ENCODE assay signal across 8 cellular contexts in the genomic region with DNA sequence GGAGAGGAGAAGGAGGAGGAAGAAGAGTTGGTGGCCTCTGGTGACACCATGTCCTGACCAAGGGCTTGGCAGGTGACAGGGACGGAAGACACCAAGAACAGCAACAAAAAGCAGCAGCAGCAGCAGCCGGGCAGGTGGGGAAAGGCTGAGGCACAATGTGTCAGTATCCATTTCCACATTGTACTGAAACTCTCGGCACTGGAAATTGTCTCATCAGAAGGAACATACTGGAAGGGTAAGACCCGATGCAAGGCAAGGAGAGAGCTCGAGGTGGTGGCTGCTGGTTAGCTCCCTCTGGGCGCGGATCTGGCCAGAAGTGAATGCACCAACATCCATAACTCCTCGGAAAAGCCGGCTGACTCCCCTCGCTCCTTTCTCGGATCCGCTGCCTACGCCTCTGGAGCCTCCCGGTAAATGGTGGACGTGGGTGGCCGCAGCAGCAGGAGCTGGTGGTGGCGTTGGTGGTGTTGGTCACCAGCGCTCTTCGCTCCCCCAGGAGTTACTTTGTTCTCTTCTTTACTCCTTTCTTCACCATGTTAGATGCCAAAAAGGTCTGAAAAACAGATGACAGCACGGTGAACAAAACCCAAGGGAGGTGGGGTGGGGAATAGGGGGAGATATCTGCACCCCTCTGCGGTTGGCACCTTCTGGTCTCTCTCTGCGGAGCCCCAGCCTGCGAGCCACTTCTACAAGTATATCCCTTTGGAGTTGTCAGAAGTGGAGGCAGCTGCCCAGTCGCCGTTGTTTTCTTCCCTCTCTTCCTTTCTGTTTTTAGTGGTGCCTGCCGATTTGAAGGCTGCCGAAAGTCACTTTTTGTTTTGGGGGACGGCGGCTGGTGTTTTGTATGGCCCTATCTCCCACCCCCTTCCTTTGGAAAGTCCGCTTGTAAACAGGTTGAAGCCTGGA. TPM values are rescaled to one million over a fixed set of nuclear protein-coding genes. Genes with fewer than 3 reads are reported as not detected.
A peak's percentile ranks its signal among the peaks of the same experiment; 100 is the strongest.
DNase-seq lines count a peak whose midpoint lies in the region; ATAC-seq and TF ChIP-seq lines count a peak whose summit lies in the region.

No MANE protein-coding gene starts in this region.

- peak overlapping the region; percentile 26 for H3K27ac ChIP-seq in left ventricle myocardium inferior (replicated peaks)
- H3K27ac ChIP-seq in psoas muscle: no peak overlapping the region
- no peak overlapping the region for H3K27ac ChIP-seq in Karpas-422 (ENCODE audit: low read length)

- no peak overlapping the region for H3K4me2 ChIP-seq in Karpas-422 (ENCODE audit: low read depth, low read length, poor library complexity, severe bottlenecking)

- no peak overlapping the region for H3K4me3 Mint-ChIP-seq in activated CD4-positive, alpha-beta T cell treated with anti-CD3 and anti-CD28 coated beads, Interleukin-2, amount 10 ng/mL, durations not matched to agents 7 days and 5 days

- no peaks in the 10 kb centered on the region for H3K9me3 Mint-ChIP-seq in activated CD4-positive, alpha-beta T cell treated with anti-CD3 and anti-CD28 coated beads, Interleukin-2, amount 10 ng/mL, durations not matched to agents 7 days and 5 days

- H3K4me1 Mint-ChIP-seq in activated CD4-positive, alpha-beta T cell treated with anti-CD3 and anti-CD28 coated beads, Interleukin-2, amount 10 ng/mL, durations not matched to agents 7 days and 5 days: peaks cover 2% of the 10 kb centered on the region

- no peak overlapping the region for H2AFZ ChIP-seq in Karpas-422 (ENCODE audit: low read length)

- 1 to 2% (median 1%) methylated on average over 30 of the region's 30 CpGs for whole genome bisulfite sequencing in psoas muscle, 3 donors

- no peaks in the 10 kb centered on the region for H3K36me3 Mint-ChIP-seq in activated CD4-positive, alpha-beta T cell treated with anti-CD3 and anti-CD28 coated beads, Interleukin-2, amount 10 ng/mL, durations not matched to agents 7 days and 5 days (ENCODE audit: low read depth)

- H3K36me3 ChIP-seq in left ventricle myocardium inferior: no peaks in the 10 kb centered on the region
- H3K36me3 ChIP-seq in psoas muscle (ENCODE audit: insufficient read depth in 1 of 2, low read depth in 1 of 2): no peaks in the 10 kb centered on the region
- H3K36me3 ChIP-seq in Karpas-422 (ENCODE audit: insufficient read depth, low read length): no peaks in the 10 kb centered on the region

- H3K4me1 ChIP-seq in left ventricle myocardium inferior: peaks cover 24% of the 10 kb centered on the region
- H3K4me1 ChIP-seq in psoas muscle: peaks cover 5% of the 10 kb centered on the region
- no peaks in the 10 kb centered on the region for H3K4me1 ChIP-seq in Karpas-422 (ENCODE audit: low read length)

- H3K79me2 ChIP-seq in Karpas-422 (ENCODE audit: low read length): no peaks in the 10 kb centered on the region

- H3K9me2 ChIP-seq in Karpas-422 (replicated peaks; ENCODE audit: insufficient read depth, low read length): no peaks in the 10 kb centered on the region

- intact Hi-C loops in left ventricle myocardium inferior (cut with micrococcal nuclease) (no loop called here), psoas muscle (cut with DNase I) (no loop called here)

- no peak for TF ChIP-seq CTCF in left ventricle myocardium inferior (IDR thresholded peaks at IDR 0.05; ENCODE audit: borderline replicate concordance)
- no peak for TF ChIP-seq CTCF in psoas muscle (IDR thresholded peaks at IDR 0.05)

- H3K27me3 Mint-ChIP-seq in activated CD4-positive, alpha-beta T cell treated with anti-CD3 and anti-CD28 coated beads, Interleukin-2, amount 10 ng/mL, durations not matched to agents 7 days and 5 days: peaks cover 46% of the 10 kb centered on the region

- POLR2A ChIA-PET in activated CD4-positive, alpha-beta T cell treated with anti-CD3 and anti-CD28 coated beads, Interleukin-2, amount 10 ng/mL, durations not matched to agents 7 days and 5 days (lab: Charles Lee): no interaction called here

- H3K4me3 ChIP-seq in left ventricle myocardium inferior (peak overlapping the region; percentile 64), psoas muscle (peak overlapping the region; percentile 67), Karpas-422 (ENCODE audit: low read length) (no peak overlapping the region)

- H3K9ac ChIP-seq in Karpas-422 (ENCODE audit: low read length): no peak overlapping the region

- H3K9me3 ChIP-seq in left ventricle myocardium inferior (replicated peaks): no peaks in the 10 kb centered on the region
- H3K9me3 ChIP-seq in psoas muscle: no peaks in the 10 kb centered on the region
- H3K9me3 ChIP-seq in Karpas-422 (ENCODE audit: low read length): no peaks in the 10 kb centered on the region

- CTCF ChIA-PET in activated CD4-positive, alpha-beta T cell treated with anti-CD3 and anti-CD28 coated beads, Interleukin-2, amount 10 ng/mL, durations not matched to agents 7 days and 5 days (lab: Charles Lee): no interaction called here

- ATAC-seq in SK-N-SH treated with all-trans-retinoic acid at 6 μM for 48 hours: peak; percentile 66
- peak in 3 of 4 donors; percentile 35 to 63 (median 40) for ATAC-seq in psoas muscle
- no peak for ATAC-seq in GM19397 (IDR thresholded peaks at IDR 0.05; ENCODE audit: unreplicated experiment)

- no peak overlapping the region for H3K27ac Mint-ChIP-seq in activated CD4-positive, alpha-beta T cell treated with anti-CD3 and anti-CD28 coated beads, Interleukin-2, amount 10 ng/mL, durations not matched to agents 7 days and 5 days

- H4K20me1 ChIP-seq in Karpas-422 (ENCODE audit: insufficient read depth, low read depth, low read length): no peaks in the 10 kb centered on the region

- DNase-seq in DMS53 treated with DMSO at 0.1 percent for 48 hours (lab: John Stamatoyannopoulos, UW; ENCODE audit: unreplicated experiment): peak; percentile 18
- DNase-seq in left ventricle myocardium inferior: peak; percentile 14
- DNase-seq in psoas muscle: peak; percentile 12 to 44
- no peak for DNase-seq in Karpas-422
- no peak for DNase-seq in stimulated activated naive CD4-positive, alpha-beta T cell (lab: John Stamatoyannopoulos, UW)
- DNase-seq in activated CD4-positive, alpha-beta T cell treated with anti-CD3 and anti-CD28 coated beads, Interleukin-2, amount 10 ng/mL, durations not matched to agents 7 days and 5 days: no peak

- peaks cover 59% of the 10 kb centered on the region for H3K27me3 ChIP-seq in left ventricle myocardium inferior (ENCODE audit: low read depth)
- peaks cover 0 to 29% (median 3%) of the 10 kb centered on the region in 3 donors for H3K27me3 ChIP-seq in psoas muscle (ENCODE audit: insufficient read depth in 3 of 3, low read length in 2 of 3)
- no peaks in the 10 kb centered on the region for H3K27me3 ChIP-seq in Karpas-422 (ENCODE audit: low read length)

TF ChIP-seq in SK-N-SH treated with all-trans-retinoic acid at 6 μM for 48 hours, 23 proteins besides CTCF, POLR2A, EP300 and RAD21:
- TF ChIP-seq ZNF565 (CRISPR knock-in tag; conservative IDR thresholded peaks at IDR 0.05; ENCODE audit: low read depth) (no peak), TOX (CRISPR knock-in tag; IDR thresholded peaks at IDR 0.05; ENCODE audit: borderline replicate concordance) (no peak), ARNTL (CRISPR knock-in tag; IDR thresholded peaks at IDR 0.05; ENCODE audit: borderline replicate concordance, low read depth) (no peak), BACH2 (CRISPR knock-in tag; IDR thresholded peaks at IDR 0.05; ENCODE audit: borderline replicate concordance) (no peak), RARB (CRISPR knock-in tag; IDR thresholded peaks at IDR 0.05) (no peak), ZFP30 (CRISPR knock-in tag; IDR thresholded peaks at IDR 0.05) (no peak)
- TF ChIP-seq, protein P1, sequence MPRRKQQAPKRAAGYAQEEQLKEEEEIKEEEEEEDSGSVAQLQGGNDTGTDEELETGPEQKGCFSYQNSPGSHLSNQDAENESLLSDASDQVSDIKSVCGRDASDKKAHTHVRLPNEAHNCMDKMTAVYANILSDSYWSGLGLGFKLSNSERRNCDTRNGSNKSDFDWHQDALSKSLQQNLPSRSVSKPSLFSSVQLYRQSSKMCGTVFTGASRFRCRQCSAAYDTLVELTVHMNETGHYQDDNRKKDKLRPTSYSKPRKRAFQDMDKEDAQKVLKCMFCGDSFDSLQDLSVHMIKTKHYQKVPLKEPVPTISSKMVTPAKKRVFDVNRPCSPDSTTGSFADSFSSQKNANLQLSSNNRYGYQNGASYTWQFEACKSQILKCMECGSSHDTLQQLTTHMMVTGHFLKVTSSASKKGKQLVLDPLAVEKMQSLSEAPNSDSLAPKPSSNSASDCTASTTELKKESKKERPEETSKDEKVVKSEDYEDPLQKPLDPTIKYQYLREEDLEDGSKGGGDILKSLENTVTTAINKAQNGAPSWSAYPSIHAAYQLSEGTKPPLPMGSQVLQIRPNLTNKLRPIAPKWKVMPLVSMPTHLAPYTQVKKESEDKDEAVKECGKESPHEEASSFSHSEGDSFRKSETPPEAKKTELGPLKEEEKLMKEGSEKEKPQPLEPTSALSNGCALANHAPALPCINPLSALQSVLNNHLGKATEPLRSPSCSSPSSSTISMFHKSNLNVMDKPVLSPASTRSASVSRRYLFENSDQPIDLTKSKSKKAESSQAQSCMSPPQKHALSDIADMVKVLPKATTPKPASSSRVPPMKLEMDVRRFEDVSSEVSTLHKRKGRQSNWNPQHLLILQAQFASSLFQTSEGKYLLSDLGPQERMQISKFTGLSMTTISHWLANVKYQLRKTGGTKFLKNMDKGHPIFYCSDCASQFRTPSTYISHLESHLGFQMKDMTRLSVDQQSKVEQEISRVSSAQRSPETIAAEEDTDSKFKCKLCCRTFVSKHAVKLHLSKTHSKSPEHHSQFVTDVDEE (CRISPR knock-in tag; IDR thresholded peaks at IDR 0.05): no peak
TF ChIP-seq in SK-N-SH treated with all-trans-retinoic acid at 6 μM for 48 hours: peak in this region for 0.

RNA-seq across cellular contexts. Expression of a gene that starts 0.5 kb away (rescaled TPM):
- 0.47 TPM for total RNA-seq in left ventricle myocardium inferior
- total RNA-seq in psoas muscle: 1 to 10 TPM in 2 of 4 donors, under 1 TPM in 2; 0.62 to 1.8 (median 0.97) TPM
- polyA plus RNA-seq in psoas muscle: 1 to 10 TPM in 1 of 3 donors, under 1 TPM in 2; 0.21 to 1.6 (median 0.61) TPM
- total RNA-seq in Karpas-422 (2014; rRNA removed; shearing (Covaris generic); ENCODE audit: low replicate concordance): not detected in 2 replicates
- total RNA-seq in activated CD4-positive, alpha-beta T cell treated with anti-CD3 and anti-CD28 coated beads, Interleukin-2, amount 10 ng/mL, durations not matched to agents 7 days and 5 days: not detected

Comparison
In these comparisons a context has a peak if more than half of its experiments do, and no peak if none do; other contexts are left out.
1. DNase-seq: peak in DMS53 treated with DMSO at 0.1 percent for 48 hours (single experiment), left ventricle myocardium inferior (single experiment) and psoas muscle (2 of 2); none in Karpas-422 (single experiment), stimulated activated naive CD4-positive, alpha-beta T cell (0 of 6) and activated CD4-positive, alpha-beta T cell treated with anti-CD3 and anti-CD28 coated beads, Interleukin-2, amount 10 ng/mL, durations not matched to agents 7 days and 5 days (single experiment).